In genomic region chr1:240031009-240031408, GRCh38 we compare ENCODE assay signal across 12 cellular contexts.
A peak's percentile ranks its signal among the peaks of the same experiment; 100 is the strongest.
DNase-seq lines count a peak whose midpoint lies in the region; ATAC-seq and TF ChIP-seq lines count a peak whose summit lies in the region.
"Had no signal": no experiment of that assay in that cellular context is flagged by ENCODE, and none has a peak within 500 bp of the region (broad histone marks: within the 10 kb centered on the region; RNA-seq: fewer than 3 reads in every experiment).

No MANE protein-coding gene starts in this region.

- H3K9me3 ChIP-seq in osteoblast (ENCODE audit: low read depth, low read length) = no peaks in the 10 kb centered on the region

- no peak overlapping the region for H2AFZ ChIP-seq in osteoblast (ENCODE audit: low read length)

- H3K4me2 ChIP-seq in osteoblast (ENCODE audit: insufficient read depth, low read length) = peak overlapping the region; percentile 47

- ATAC-seq in GM21576 (IDR thresholded peaks at IDR 0.05; ENCODE audit: unreplicated experiment) = no peak

- no peaks in the 10 kb centered on the region for H4K20me1 ChIP-seq in osteoblast (ENCODE audit: insufficient read depth, low read length)

- no peaks in the 10 kb centered on the region for H3K36me3 ChIP-seq in osteoblast (ENCODE audit: insufficient read depth, low read length)

- no peak overlapping the region for H3K4me3 ChIP-seq in epithelial cell of proximal tubule (ENCODE audit: low read depth, low read length)
- H3K4me3 ChIP-seq in osteoblast (ENCODE audit: insufficient read depth, low read length) = no peak overlapping the region
- H3K4me3 ChIP-seq: skin epidermis had no signal

- H3K79me2 ChIP-seq in osteoblast (ENCODE audit: insufficient read depth, low read length) = no peaks in the 10 kb centered on the region

- peaks cover 32% of the 10 kb centered on the region for H3K4me1 ChIP-seq in osteoblast (ENCODE audit: insufficient read depth, low read length)

- H3K27me3 ChIP-seq in osteoblast (ENCODE audit: insufficient read depth, low read length) = no peaks in the 10 kb centered on the region

- H3K27ac ChIP-seq in osteoblast (ENCODE audit: low read depth, low read length) = peak overlapping the region; percentile 63
- H3K27ac ChIP-seq: skin epidermis had no signal

- TF ChIP-seq CTCF in epithelial cell of proximal tubule (conservative IDR thresholded peaks at IDR 0.05; ENCODE audit: low read depth, low read length) (no peak), osteoblast (IDR thresholded peaks at IDR 0.05; ENCODE audit: extremely low read depth, low read depth, low read length) (peak; percentile 5)

- DNase-seq in Daoy (ENCODE audit: low read depth) = peak; percentile 69
- peak; percentile 87 for DNase-seq in RPMI7951 (ENCODE audit: low read depth)
- DNase-seq in epithelial cell of proximal tubule (ENCODE audit: low read depth) = peak; percentile 95
- DNase-seq in osteoblast (ENCODE audit: insufficient read length, low spot score, missing footprints) = peak; percentile 65
- no peak for DNase-seq in NCI-H748 treated with DMSO at 0.1 percent for 48 hours (lab: John Stamatoyannopoulos, UW)
- DNase-seq in NCI-H128 (lab: John Stamatoyannopoulos, UW; ENCODE audit: unreplicated experiment) = no peak
- DNase-seq in NCI-H1436 (lab: John Stamatoyannopoulos, UW) = no peak
- DNase-seq: activated CD8-positive, alpha-beta memory T cell treated with anti-CD3 and anti-CD28 coated beads for 24 hours; activated naive CD4-positive, alpha-beta T cell treated with anti-CD3 and anti-CD28 coated beads, Interleukin-2, amount 50 U/mL, for 16 hours; NCI-H1436 treated with DMSO at 0.1 percent for 48 hours had no signal

Comparison
In these comparisons a context has a peak if more than half of its experiments do, and no peak if none do; other contexts are left out.
1. DNase-seq: peak in Daoy (single experiment), RPMI7951 (single experiment), epithelial cell of proximal tubule (single experiment) and osteoblast (single experiment); none in NCI-H748 treated with DMSO at 0.1 percent for 48 hours (single experiment), NCI-H128 (single experiment) and NCI-H1436 (single experiment).